ENCODE assay signal across 8 cellular contexts in genomic region chr19:511101-511841, GRCh38. TPM values are rescaled to one million over a fixed set of nuclear protein-coding genes. Genes with fewer than 3 reads are reported as not detected.
DNase-seq lines count a peak whose midpoint lies in the region; ATAC-seq and TF ChIP-seq lines count a peak whose summit lies in the region.

No MANE protein-coding gene starts in this region.

- H3K4me1 ChIP-seq in KMS-11 (ENCODE audit: low read depth, poor library complexity, severe bottlenecking): peaks cover 32% of the 10 kb centered on the region
- no peaks in the 10 kb centered on the region for H3K4me1 ChIP-seq in right cardiac atrium (ENCODE audit: control insufficient read depth, insufficient read depth, low read length)

- H2AFZ ChIP-seq in KMS-11 (ENCODE audit: low read depth): peak overlapping the region; percentile 28

- peak overlapping the region; percentile 95 for H3K27ac ChIP-seq in KMS-11
- peak overlapping the region; percentile 14 for H3K27ac ChIP-seq in right cardiac atrium (ENCODE audit: low read length)

- no peaks in the 10 kb centered on the region for H4K20me1 ChIP-seq in KMS-11 (ENCODE audit: insufficient read depth)

- ATAC-seq in right cardiac atrium (peak in 1 of 2 donors; percentile 9), HG03108 (IDR thresholded peaks at IDR 0.05; ENCODE audit: unreplicated experiment) (no peak), HG03460 (IDR thresholded peaks at IDR 0.05; ENCODE audit: unreplicated experiment) (no peak)

- H3K27me3 ChIP-seq in KMS-11 (ENCODE audit: insufficient read depth, low read depth): no peaks in the 10 kb centered on the region
- no peaks in the 10 kb centered on the region for H3K27me3 ChIP-seq in right cardiac atrium (ENCODE audit: control insufficient read depth, insufficient read depth)

- intact Hi-C loops in right cardiac atrium (cut with DNase I): no loop called here

- DNase-seq in SHP77 (lab: John Stamatoyannopoulos, UW) (peak; percentile 93 to 98), right cardiac atrium (peak in 2 of 3 donors; percentile 72 to 75), retina (no peak)
- DNase-seq in activated naive CD4-positive, alpha-beta T cell (lab: John Stamatoyannopoulos, UW): peak; percentile 23 to 78 (median 53)
- DNase-seq in stimulated activated CD4-positive, alpha-beta T cell treated with anti-CD3 and anti-CD28 coated beads, Interleukin-2, amount 100 ng/mL, for 24 hours: peak; percentile 74 to 76

- no peak overlapping the region for H3K4me3 ChIP-seq in KMS-11 (IDR thresholded peaks at IDR 0.05; ENCODE audit: insufficient read depth, low read depth, low read length)
- H3K4me3 ChIP-seq in right cardiac atrium (ENCODE audit: low read length): no peak overlapping the region

- no peaks in the 10 kb centered on the region for H3K9me3 ChIP-seq in right cardiac atrium (ENCODE audit: control insufficient read depth, low read length)

- peaks cover 12% of the 10 kb centered on the region; the same call in 1 of the 2 replicates for H3K79me2 ChIP-seq in KMS-11 (ENCODE audit: insufficient read depth, low read depth)

- H3K36me3 ChIP-seq in KMS-11 (ENCODE audit: insufficient read depth): no peaks in the 10 kb centered on the region

- 57% methylated on average over 29 of the region's 29 CpGs for WGBS in right cardiac atrium

- H3K9ac ChIP-seq in KMS-11: peak overlapping the region; percentile 66

- no peak for TF ChIP-seq CTCF in KMS-11 (conservative IDR thresholded peaks at IDR 0.05; ENCODE audit: low read depth, low read length)

- H3K4me2 ChIP-seq in KMS-11: peak overlapping the region; percentile 55

RNA-seq across cellular contexts. Expression of gene TPGS1, which starts 4.0 kb away (rescaled TPM):
- total RNA-seq in right cardiac atrium: 10 to 100 TPM; 10.9 to 15.6 (median 14.7) TPM
- 21.3 TPM for polyA plus RNA-seq in right cardiac atrium

RNA-seq across cellular contexts. Expression of gene MADCAM1, which starts 15.0 kb away (rescaled TPM):
- under 1 TPM; 0.28 to 0.59 (median 0.36) TPM for total RNA-seq in right cardiac atrium
- 0.27 TPM for polyA plus RNA-seq in right cardiac atrium

RNA-seq across cellular contexts. Expression of gene CDC34, which starts 20.3 kb away (rescaled TPM):
- 10 to 100 TPM; 66.8 to 78.4 (median 74.3) TPM for total RNA-seq in right cardiac atrium
- 95.8 TPM for polyA plus RNA-seq in right cardiac atrium

RNA-seq across cellular contexts. Expression of gene GZMM, which starts 32.6 kb away (rescaled TPM):
- under 1 TPM in 2 of 4 donors, not detected in 2; 0.26 to 0.32 TPM for total RNA-seq in right cardiac atrium
- 0.43 TPM for polyA plus RNA-seq in right cardiac atrium

RNA-seq across cellular contexts. Expression of gene SHC2, which starts 50.4 kb away (rescaled TPM):
- 10 to 100 TPM; 14.3 to 20.0 (median 17.6) TPM for total RNA-seq in right cardiac atrium
- polyA plus RNA-seq in right cardiac atrium: 21.0 TPM
